9 cellular contexts compared by ENCODE assay signal in genomic region chr1:64471218-64471719, GRCh38. TPM values are rescaled to one million over a fixed set of nuclear protein-coding genes. Genes with fewer than 3 reads are reported as not detected.
A peak's percentile ranks its signal among the peaks of the same experiment; 100 is the strongest.
DNase-seq lines count a peak whose midpoint lies in the region; ATAC-seq, FAIRE-seq and TF ChIP-seq lines count a peak whose summit lies in the region.
"Had no signal": no experiment of that assay in that cellular context is flagged by ENCODE, and none has a peak within 500 bp of the region (broad histone marks: within the 10 kb centered on the region; RNA-seq: fewer than 3 reads in every experiment).

No MANE protein-coding gene starts in this region.

- WGBS in heart left ventricle, 4 donors, result 3 to 6% (median 4%) methylated on average over 25 to 35 of the region's 35 CpGs

- peaks cover 4% of the 10 kb centered on the region for H3K79me2 ChIP-seq in parathyroid adenoma

- H3K4me1 ChIP-seq in heart left ventricle (peaks cover 7 to 41% (median 16%) of the 10 kb centered on the region in 12 donors), parathyroid adenoma (no peaks in the 10 kb centered on the region)

- H3K4me1 Mint-ChIP-seq in activated T-helper 2 cell treated with anti-CD3 and anti-CD28 coated beads, Interferon-gamma antibody, Interleukin-2, Interleukin-4, amounts not matched to agents 10 μg/mL and 5 μg/mL and 100 μg/mL, durations not matched to agents 14 hours and 24 hours and 36 hours (ENCODE audit: low read depth), result peaks cover 10% of the 10 kb centered on the region

- TF ChIP-seq CTCF in heart left ventricle (IDR thresholded peaks at IDR 0.05) (no peak), parathyroid adenoma (IDR thresholded peaks at IDR 0.05) (no peak)

- H3K4me2 ChIP-seq in parathyroid adenoma (ENCODE audit: low read length), result peak overlapping the region; percentile 82

- H3K36me3 ChIP-seq in heart left ventricle, result no peaks in the 10 kb centered on the region
- H3K36me3 ChIP-seq in parathyroid adenoma (ENCODE audit: control insufficient read depth, insufficient read depth, low read length), result no peaks in the 10 kb centered on the region

- intact Hi-C loops in activated T-helper 2 cell treated with anti-CD3 and anti-CD28 coated beads, Interferon-gamma antibody, Interleukin-2, Interleukin-4, amounts not matched to agents 10 μg/mL and 5 μg/mL and 100 μg/mL, durations not matched to agents 14 hours and 24 hours and 36 hours (cut with micrococcal nuclease), result loop anchor here (5.0 kb wide), 1 partner anchor 81 kb away; no protein-coding TSS in a partner anchor
- intact Hi-C loops in heart left ventricle (cut with DNase I), result loop anchor here (2.0 to 10.0 kb wide), 14 partner anchors 41 to 354 kb away; no protein-coding TSS in a partner anchor

- peak; percentile 34 for DNase-seq in AG08395 (ENCODE audit: low spot score)
- DNase-seq in HTR-8/SVneo (ENCODE audit: insufficient read length, low spot score), result peak; percentile 35
- no peak for DNase-seq in activated T-helper 2 cell treated with anti-CD3 and anti-CD28 coated beads, Interferon-gamma antibody, Interleukin-2, Interleukin-4, amounts not matched to agents 10 μg/mL and 5 μg/mL and 100 μg/mL, durations not matched to agents 14 hours and 24 hours and 36 hours (ENCODE audit: low spot score)
- peak; percentile 27 to 74 (median 40) for DNase-seq in heart left ventricle
- no peak for DNase-seq in germinal center (ENCODE audit: low spot score)
- no peak for DNase-seq in globus pallidus (ENCODE audit: low spot score)

- H3K4me3 ChIP-seq in heart left ventricle (peak overlapping the region; percentile 64 to 90 (median 74)), parathyroid adenoma (ENCODE audit: low read depth, low read length) (peak overlapping the region; percentile 61)

- no peak for TF ChIP-seq POLR2A in heart left ventricle (IDR thresholded peaks at IDR 0.05)
- no peak for TF ChIP-seq POLR2A in GM18505 (IDR thresholded peaks at IDR 0.05; ENCODE audit: borderline replicate concordance, extremely low read depth, insufficient read depth, insufficient read length)

- FAIRE-seq in HTR-8/SVneo (lab: Jason Lieb, UNC), result no peak
- FAIRE-seq: endometrium had no signal

- H3K27me3 Mint-ChIP-seq in activated T-helper 2 cell treated with anti-CD3 and anti-CD28 coated beads, Interferon-gamma antibody, Interleukin-2, Interleukin-4, amounts not matched to agents 10 μg/mL and 5 μg/mL and 100 μg/mL, durations not matched to agents 14 hours and 24 hours and 36 hours (ENCODE audit: low read depth), result peaks cover 58% of the 10 kb centered on the region

- H3K27ac ChIP-seq in heart left ventricle (peak overlapping the region in 9 of 12 donors; percentile 46 to 87 (median 80)), parathyroid adenoma (peak overlapping the region; percentile 73)

- H3K36me3 Mint-ChIP-seq in activated T-helper 2 cell treated with anti-CD3 and anti-CD28 coated beads, Interferon-gamma antibody, Interleukin-2, Interleukin-4, amounts not matched to agents 10 μg/mL and 5 μg/mL and 100 μg/mL, durations not matched to agents 14 hours and 24 hours and 36 hours (ENCODE audit: low read depth), result no peaks in the 10 kb centered on the region

- H3K27ac Mint-ChIP-seq in activated T-helper 2 cell treated with anti-CD3 and anti-CD28 coated beads, Interferon-gamma antibody, Interleukin-2, Interleukin-4, amounts not matched to agents 10 μg/mL and 5 μg/mL and 100 μg/mL, durations not matched to agents 14 hours and 24 hours and 36 hours, result no peak overlapping the region

- H3K9me3 ChIP-seq in heart left ventricle, result no peaks in the 10 kb centered on the region
- no peaks in the 10 kb centered on the region for H3K9me3 ChIP-seq in parathyroid adenoma (ENCODE audit: control insufficient read depth, low read length)

- no peaks in the 10 kb centered on the region for H3K9me3 Mint-ChIP-seq in activated T-helper 2 cell treated with anti-CD3 and anti-CD28 coated beads, Interferon-gamma antibody, Interleukin-2, Interleukin-4, amounts not matched to agents 10 μg/mL and 5 μg/mL and 100 μg/mL, durations not matched to agents 14 hours and 24 hours and 36 hours

- ATAC-seq in heart left ventricle, result peak; percentile 45 to 67 (median 54)
- no peak for ATAC-seq in GM18505 (IDR thresholded peaks at IDR 0.05; ENCODE audit: unreplicated experiment)

- H3K9ac ChIP-seq in parathyroid adenoma, result no peak overlapping the region

- peaks cover 0 to 41% (median 0%) of the 10 kb centered on the region in 9 donors for H3K27me3 ChIP-seq in heart left ventricle
- no peaks in the 10 kb centered on the region for H3K27me3 ChIP-seq in parathyroid adenoma (ENCODE audit: control insufficient read depth, insufficient read depth, low read length)

- peak overlapping the region; percentile 48 for H2AFZ ChIP-seq in parathyroid adenoma

- peak overlapping the region; percentile 83 for H3K4me3 Mint-ChIP-seq in activated T-helper 2 cell treated with anti-CD3 and anti-CD28 coated beads, Interferon-gamma antibody, Interleukin-2, Interleukin-4, amounts not matched to agents 10 μg/mL and 5 μg/mL and 100 μg/mL, durations not matched to agents 14 hours and 24 hours and 36 hours (ENCODE audit: low read depth)

RNA-seq across cellular contexts. Expression of gene CACHD1, which starts 1.3 kb away (rescaled TPM):
- 0.14 TPM in 2 replicates for total RNA-seq in activated T-helper 2 cell treated with anti-CD3 and anti-CD28 coated beads, Interferon-gamma antibody, Interleukin-2, Interleukin-4, amounts not matched to agents 10 μg/mL and 5 μg/mL and 100 μg/mL, durations not matched to agents 14 hours and 24 hours and 36 hours
- total RNA-seq in heart left ventricle, result 10 to 100 TPM in 1 of 9 donors, 1 to 10 TPM in 8; 1.3 to 10.0 (median 2.6) TPM
- under 1 TPM; 0.89 to 0.91 TPM for polyA plus RNA-seq in heart left ventricle

Comparison
In these comparisons a context has a peak if more than half of its experiments do, and no peak if none do; other contexts are left out.
1. DNase-seq: peak in AG08395 (single experiment), HTR-8/SVneo (single experiment) and heart left ventricle (5 of 5); none in activated T-helper 2 cell treated with anti-CD3 and anti-CD28 coated beads, Interferon-gamma antibody, Interleukin-2, Interleukin-4, amounts not matched to agents 10 μg/mL and 5 μg/mL and 100 μg/mL, durations not matched to agents 14 hours and 24 hours and 36 hours (single experiment), germinal center (single experiment) and globus pallidus (single experiment).